ENCODE assay signal across 8 cellular contexts in the genomic region with DNA sequence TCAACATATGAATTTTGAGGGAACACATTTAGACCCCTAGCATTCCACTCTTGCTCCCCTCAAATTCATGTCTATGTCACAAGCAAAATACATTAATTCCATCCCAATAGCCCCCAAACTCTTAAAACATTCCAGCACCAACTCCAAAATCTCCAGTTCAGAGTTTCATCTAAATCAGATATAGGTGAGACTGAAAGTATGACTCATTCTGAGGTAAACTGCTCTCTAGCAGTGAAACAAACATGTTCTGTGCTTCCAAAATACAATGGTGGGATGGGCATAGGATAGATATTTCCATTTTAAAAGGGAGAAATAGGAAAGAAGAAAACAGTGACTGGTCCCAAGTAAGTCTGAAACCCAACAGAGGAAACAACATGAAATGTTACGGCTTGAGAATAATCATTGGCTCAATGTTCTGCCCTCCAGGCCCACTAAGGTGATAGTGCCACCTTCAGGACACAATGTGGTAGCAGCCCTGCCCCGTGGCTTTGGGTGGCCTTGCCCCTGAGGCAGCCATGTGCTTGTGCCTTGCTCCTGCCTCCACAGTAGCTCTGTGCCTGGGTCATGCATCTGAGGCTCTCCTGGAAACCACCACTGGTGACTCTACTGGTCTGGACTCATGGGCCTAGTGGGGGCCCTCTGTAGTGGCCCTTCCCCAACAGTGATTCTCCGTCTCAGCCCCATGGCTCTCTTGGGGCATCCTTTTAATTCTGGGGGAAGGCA. TPM values are rescaled to one million over a fixed set of nuclear protein-coding genes. Genes with fewer than 3 reads are reported as not detected.
DNase-seq lines count a peak whose midpoint lies in the region; TF ChIP-seq lines count a peak whose summit lies in the region.

No MANE protein-coding gene starts in this region.

- DNase-seq in EL, result peak; percentile 38
- DNase-seq in HEK293T (ENCODE audit: extremely low spot score), result peak; percentile 57
- DNase-seq in SK-N-SH, result no peak
- peak; percentile 50 to 62 for DNase-seq in erythroblast (lab: John Stamatoyannopoulos, UW)
- DNase-seq in renal cortical epithelial cell (ENCODE audit: low read depth), result peak; percentile 22
- no peak for DNase-seq in SKM-1 treated with dmso at 0.1 percent for 144 hours (lab: John Stamatoyannopoulos, UW; ENCODE audit: unreplicated experiment)
- no peak for DNase-seq in HPDE6-E6E7 (ENCODE audit: extremely low spot score)
- no peak for DNase-seq in amniotic stem cell (lab: John Stamatoyannopoulos, UW)

- WGBS in SK-N-SH (ENCODE audit: low lambda C conversion rate), result 89% methylated on average over 2 of the region's 3 CpGs

- CTCF ChIA-PET in HEK293T (lab: Yijun Ruan, JAX), result interaction anchor here (0.6 to 1.8 kb wide), 3 partner anchors 10 to 164 kb away, joined by 3 to 9 read pairs (median 3); no protein-coding TSS in a partner anchor
- CTCF ChIA-PET in SK-N-SH (lab: Yijun Ruan, JAX), result interaction anchor here (0.8 to 2.3 kb wide), 4 partner anchors 10 to 197 kb away, joined by 3 to 7 read pairs (median 4); no protein-coding TSS in a partner anchor

- H3K9ac ChIP-seq in SK-N-SH, result no peak overlapping the region

- no peaks in the 10 kb centered on the region for H4K20me1 ChIP-seq in SK-N-SH (ENCODE audit: insufficient read depth)

- H3K79me2 ChIP-seq in SK-N-SH (ENCODE audit: insufficient read depth), result no peaks in the 10 kb centered on the region; the same call in 1 of the 2 replicates

- no peaks in the 10 kb centered on the region for H3K9me2 ChIP-seq in SK-N-SH

- no peaks in the 10 kb centered on the region for H3K27me3 ChIP-seq in SK-N-SH (ENCODE audit: insufficient read depth)

- no peaks in the 10 kb centered on the region for H3F3A ChIP-seq in SK-N-SH (replicated peaks; ENCODE audit: insufficient read depth)

- peaks cover 3 to 20% of the 10 kb centered on the region in 2 experiments for H3K36me3 ChIP-seq in SK-N-SH (replicated peaks in 1 of 2; ENCODE audit: control insufficient read depth in 1 of 2, insufficient read depth in 2 of 2, low read length in 1 of 2)

- H2AFZ ChIP-seq in SK-N-SH (ENCODE audit: low read depth), result no peak overlapping the region

- no peaks in the 10 kb centered on the region for H3K4me1 ChIP-seq in SK-N-SH (ENCODE audit: control insufficient read depth in 1 of 2, insufficient read depth in 2 of 2, low read depth in 1 of 2, low read length in 1 of 2)

- no peak overlapping the region for H3K4me3 ChIP-seq in SK-N-SH (ENCODE audit: low read depth in 2 of 2, low read length in 1 of 2)

- no peak for TF ChIP-seq EP300 in SK-N-SH (IDR thresholded peaks at IDR 0.05; ENCODE audit: borderline replicate concordance in 1 of 2, low read depth in 1 of 2, low read length in 1 of 2)

- no peak for TF ChIP-seq POLR2A in erythroblast (IDR thresholded peaks at IDR 0.05; ENCODE audit: low read length)

- POLR2A ChIA-PET in HEK293T (lab: Yijun Ruan, JAX) (no interaction called here), SK-N-SH (lab: Yijun Ruan, JAX) (no interaction called here)

- peak; percentile 40; the same call in 1 of the 2 replicates for TF ChIP-seq CTCF in SK-N-SH (IDR thresholded peaks at IDR 0.05)

- H3K9me3 ChIP-seq in SK-N-SH, result no peaks in the 10 kb centered on the region

- H3K4me2 ChIP-seq in SK-N-SH, result no peak overlapping the region

- no peak overlapping the region for H3K27ac ChIP-seq in SK-N-SH (ENCODE audit: low read depth in 2 of 2, low read length in 1 of 2)

- TF ChIP-seq RAD21 in SK-N-SH (IDR thresholded peaks at IDR 0.05; ENCODE audit: low read length), result peak; percentile 31

TF ChIP-seq in HEK293T, 16 proteins besides CTCF, POLR2A, EP300 and RAD21:
- TF ChIP-seq, protein P1, sequence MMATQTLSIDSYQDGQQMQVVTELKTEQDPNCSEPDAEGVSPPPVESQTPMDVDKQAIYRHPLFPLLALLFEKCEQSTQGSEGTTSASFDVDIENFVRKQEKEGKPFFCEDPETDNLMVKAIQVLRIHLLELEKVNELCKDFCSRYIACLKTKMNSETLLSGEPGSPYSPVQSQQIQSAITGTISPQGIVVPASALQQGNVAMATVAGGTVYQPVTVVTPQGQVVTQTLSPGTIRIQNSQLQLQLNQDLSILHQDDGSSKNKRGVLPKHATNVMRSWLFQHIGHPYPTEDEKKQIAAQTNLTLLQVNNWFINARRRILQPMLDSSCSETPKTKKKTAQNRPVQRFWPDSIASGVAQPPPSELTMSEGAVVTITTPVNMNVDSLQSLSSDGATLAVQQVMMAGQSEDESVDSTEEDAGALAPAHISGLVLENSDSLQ (IDR thresholded peaks at IDR 0.05), result no peak
- TF ChIP-seq L3MBTL2 (conservative IDR thresholded peaks at IDR 0.05), result 0 out of 2 replicates have a peak, but pooled peaks have one; percentile 20

TF ChIP-seq in SK-N-SH, 30 proteins besides CTCF, POLR2A, EP300 and RAD21:
- TF ChIP-seq, protein P2, sequence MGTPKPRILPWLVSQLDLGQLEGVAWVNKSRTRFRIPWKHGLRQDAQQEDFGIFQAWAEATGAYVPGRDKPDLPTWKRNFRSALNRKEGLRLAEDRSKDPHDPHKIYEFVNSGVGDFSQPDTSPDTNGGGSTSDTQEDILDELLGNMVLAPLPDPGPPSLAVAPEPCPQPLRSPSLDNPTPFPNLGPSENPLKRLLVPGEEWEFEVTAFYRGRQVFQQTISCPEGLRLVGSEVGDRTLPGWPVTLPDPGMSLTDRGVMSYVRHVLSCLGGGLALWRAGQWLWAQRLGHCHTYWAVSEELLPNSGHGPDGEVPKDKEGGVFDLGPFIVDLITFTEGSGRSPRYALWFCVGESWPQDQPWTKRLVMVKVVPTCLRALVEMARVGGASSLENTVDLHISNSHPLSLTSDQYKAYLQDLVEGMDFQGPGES (IDR thresholded peaks at IDR 0.05; ENCODE audit: low read depth, low read length), result no peak
- no peak for TF ChIP-seq TEAD4 (IDR thresholded peaks at IDR 0.05; ENCODE audit: borderline replicate concordance, insufficient read depth)
- no peak for TF ChIP-seq JUND (IDR thresholded peaks at IDR 0.05)
- TF ChIP-seq, protein P3, sequence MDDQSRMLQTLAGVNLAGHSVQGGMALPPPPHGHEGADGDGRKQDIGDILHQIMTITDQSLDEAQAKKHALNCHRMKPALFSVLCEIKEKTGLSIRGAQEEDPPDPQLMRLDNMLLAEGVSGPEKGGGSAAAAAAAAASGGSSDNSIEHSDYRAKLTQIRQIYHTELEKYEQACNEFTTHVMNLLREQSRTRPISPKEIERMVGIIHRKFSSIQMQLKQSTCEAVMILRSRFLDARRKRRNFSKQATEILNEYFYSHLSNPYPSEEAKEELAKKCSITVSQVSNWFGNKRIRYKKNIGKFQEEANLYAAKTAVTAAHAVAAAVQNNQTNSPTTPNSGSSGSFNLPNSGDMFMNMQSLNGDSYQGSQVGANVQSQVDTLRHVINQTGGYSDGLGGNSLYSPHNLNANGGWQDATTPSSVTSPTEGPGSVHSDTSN (IDR thresholded peaks at IDR 0.05), result no peak

RNA-seq across cellular contexts. Expression of a gene that starts 36.4 kb away (rescaled TPM):
- polyA plus RNA-seq in SK-N-SH (2012; rRNA removed), result 16.5 and 20.2 TPM in 2 replicates
- polyA plus RNA-seq in SK-N-SH (2012; cell fraction: cytosol; rRNA removed), result 14.7 and 16.7 TPM in 2 replicates
- 31.8 and 43.2 TPM in 2 replicates for polyA plus RNA-seq in SK-N-SH (2012; cell fraction: nucleus; rRNA removed)
- 25.5 and 29.4 TPM in 2 replicates for total RNA-seq in renal cortical epithelial cell

RNA-seq across cellular contexts. Expression of a gene that starts 58.3 kb away (rescaled TPM):
- 18.7 and 19.6 TPM in 2 replicates for polyA plus RNA-seq in SK-N-SH (2012; rRNA removed)
- 16.7 and 19.0 TPM in 2 replicates for polyA plus RNA-seq in SK-N-SH (2012; cell fraction: cytosol; rRNA removed)
- 20.2 and 21.5 TPM in 2 replicates for polyA plus RNA-seq in SK-N-SH (2012; cell fraction: nucleus; rRNA removed)
- 50.5 and 70.7 TPM in 2 replicates for total RNA-seq in renal cortical epithelial cell

Comparison
In these comparisons a context has a peak if more than half of its experiments do, and no peak if none do; other contexts are left out.
1. DNase-seq: peak in EL (single experiment), HEK293T (single experiment), erythroblast (2 of 2) and renal cortical epithelial cell (single experiment); none in SK-N-SH (single experiment), SKM-1 treated with dmso at 0.1 percent for 144 hours (single experiment), HPDE6-E6E7 (single experiment) and amniotic stem cell (single experiment).